ENCODE assay signal across 1 cellular context in genomic region chr14:99687284-99688209, GRCh38.
TF ChIP-seq lines count a peak whose summit lies in the region.

No MANE protein-coding gene starts in this region.

TF ChIP-seq in IMR-90, 13 proteins besides CTCF, POLR2A, EP300 and RAD21 (continued from another document):
- TF ChIP-seq CHD1 (IDR thresholded peaks at IDR 0.05; ENCODE audit: low read depth, low read length) (no peak), BHLHE40 (IDR thresholded peaks at IDR 0.05; ENCODE audit: low read depth, low read length) (no peak), RFX5 (IDR thresholded peaks at IDR 0.05; ENCODE audit: low read depth, low read length) (no peak), FOS (IDR thresholded peaks at IDR 0.05; ENCODE audit: low read depth, low read length) (no peak), USF2 (IDR thresholded peaks at IDR 0.05; ENCODE audit: low read depth, low read length) (no peak), CEBPB (IDR thresholded peaks at IDR 0.05; ENCODE audit: low read depth, low read length) (no peak), ELK1 (IDR thresholded peaks at IDR 0.05; ENCODE audit: borderline replicate concordance, low read depth, low read length) (no peak), RCOR1 (IDR thresholded peaks at IDR 0.05; ENCODE audit: insufficient replicate concordance, low read length) (no peak), MAZ (IDR thresholded peaks at IDR 0.05; ENCODE audit: borderline replicate concordance, low read depth, low read length) (no peak), MAFK (IDR thresholded peaks at IDR 0.05; ENCODE audit: low read depth, low read length) (no peak), SMC3 (IDR thresholded peaks at IDR 0.05; ENCODE audit: low read depth, low read length) (no peak), NFE2L2 (IDR thresholded peaks at IDR 0.05; ENCODE audit: low read depth, low read length) (no peak)
TF ChIP-seq in IMR-90: peak in this region for 0.
